18 cellular contexts compared by ENCODE assay signal in the genomic region with DNA sequence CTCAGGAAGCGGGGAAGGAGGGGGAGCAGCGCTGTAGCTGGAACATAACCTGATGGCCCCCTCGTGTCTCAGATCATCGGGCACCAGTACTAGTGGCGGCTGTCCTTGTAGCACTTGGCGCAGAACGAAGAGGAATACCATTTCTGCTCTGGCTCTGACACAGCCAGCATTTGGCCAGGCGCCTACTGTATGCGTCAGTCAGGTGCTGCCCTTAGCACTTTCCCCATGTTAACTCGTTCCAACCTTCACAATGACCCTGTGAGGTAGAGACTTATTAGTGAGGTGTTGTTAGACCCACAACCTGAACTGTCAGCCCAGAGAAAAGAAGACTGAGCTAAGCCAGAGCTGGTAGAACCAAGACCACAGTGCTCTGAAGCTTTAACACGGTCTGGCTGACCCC. TPM values are rescaled to one million over a fixed set of nuclear protein-coding genes. Genes with fewer than 3 reads are reported as not detected.
DNase-seq lines count a peak whose midpoint lies in the region; ATAC-seq and TF ChIP-seq lines count a peak whose summit lies in the region.
"Had no signal": no experiment of that assay in that cellular context is flagged by ENCODE, and none has a peak within 500 bp of the region (broad histone marks: within the 10 kb centered on the region; RNA-seq: fewer than 3 reads in every experiment).

No MANE protein-coding gene starts in this region.

- no peaks in the 10 kb centered on the region for H4K20me1 ChIP-seq in osteoblast (ENCODE audit: insufficient read depth, low read length)

- H3K4me3 ChIP-seq in body of pancreas: no peak overlapping the region
- H3K4me3 ChIP-seq in heart right ventricle: no peak overlapping the region
- no peak overlapping the region for H3K4me3 ChIP-seq in osteoblast (ENCODE audit: insufficient read depth, low read length)
- no peak overlapping the region for H3K4me3 ChIP-seq in gastrocnemius medialis
- H3K4me3 ChIP-seq: esophagus squamous epithelium, lower lobe of right lung had no signal

- H3K27ac ChIP-seq in body of pancreas: peak overlapping the region in 1 of 4 donors; percentile 2
- H3K27ac ChIP-seq in heart right ventricle: peak overlapping the region in 5 of 10 donors; percentile 16 to 98 (median 39)
- H3K27ac ChIP-seq in osteoblast (ENCODE audit: low read depth, low read length): peak overlapping the region; percentile 45
- H3K27ac ChIP-seq in gastrocnemius medialis: no peak overlapping the region
- H3K27ac ChIP-seq: lower lobe of right lung had no signal

- H3K27me3 ChIP-seq in body of pancreas (no peaks in the 10 kb centered on the region), heart right ventricle (no peaks in the 10 kb centered on the region), osteoblast (ENCODE audit: insufficient read depth, low read length) (no peaks in the 10 kb centered on the region), gastrocnemius medialis (no peaks in the 10 kb centered on the region)
- H3K27me3 ChIP-seq: esophagus squamous epithelium had no signal

- no peaks in the 10 kb centered on the region for H3K36me3 ChIP-seq in body of pancreas (replicated peaks in 1 of 2; ENCODE audit: insufficient read depth in 1 of 2, low read depth in 2 of 2)
- H3K36me3 ChIP-seq in heart right ventricle: peaks cover 0 to 17% (median 5%) of the 10 kb centered on the region in 9 donors
- peaks cover 3% of the 10 kb centered on the region for H3K36me3 ChIP-seq in osteoblast (ENCODE audit: insufficient read depth, low read length)
- peaks cover 0 to 3% of the 10 kb centered on the region in 2 donors for H3K36me3 ChIP-seq in gastrocnemius medialis

- peak; percentile 43 for ATAC-seq in body of pancreas
- peak in 7 of 8 donors; percentile 16 to 60 (median 47) for ATAC-seq in heart right ventricle
- ATAC-seq in gastrocnemius medialis: no peak

- H3K79me2 ChIP-seq in osteoblast (ENCODE audit: insufficient read depth, low read length): no peaks in the 10 kb centered on the region

- intact Hi-C loops in body of pancreas (cut with DNase I): no loop called here
- intact Hi-C loops in heart right ventricle (cut with DNase I): no loop called here
- intact Hi-C loops in gastrocnemius medialis (cut with DNase I; ENCODE audit: low total_unique reads): no loop called here

- DNase-seq in G401 (ENCODE audit: low spot score) (peak; percentile 59), body of pancreas (peak; percentile 66 to 84 (median 80)), heart right ventricle (peak; percentile 62 to 77), osteoblast (ENCODE audit: insufficient read length, low spot score, missing footprints) (no peak), HK-2 (ENCODE audit: unreplicated experiment) (no peak), GM13977 (ENCODE audit: low spot score) (no peak), gastrocnemius medialis (no peak)
- DNase-seq in stimulated activated CD4-positive, alpha-beta T cell treated with anti-CD3 and anti-CD28 coated beads, Interleukin-4, amount 100 ng/mL, for 1 hour: no peak
- DNase-seq: activated CD4-positive, alpha-beta T cell treated with anti-CD3 and anti-CD28 coated beads, Interleukin-2, amount 50 U/mL, for 4 hours; activated effector memory CD4-positive, alpha-beta T cell treated with anti-CD3 and anti-CD28 coated beads, Interleukin-2, amount 50 U/mL, for 16 hours; esophagus squamous epithelium; glutamatergic neuron; lower lobe of right lung; NCI-H1417; NCI-H2107; NCI-H510A treated with DMSO at 0.1 percent for 48 hours; retina had no signal

- 22 to 26% methylated on average over 10 to 11 of the region's 11 CpGs for WGBS in body of pancreas, 2 donors
- 33 to 41% methylated on average over 11 of the region's 11 CpGs for WGBS in heart right ventricle, 2 donors

- TF ChIP-seq CTCF in body of pancreas (IDR thresholded peaks at IDR 0.05) (no peak), heart right ventricle (IDR thresholded peaks at IDR 0.05) (no peak), osteoblast (IDR thresholded peaks at IDR 0.05; ENCODE audit: extremely low read depth, low read depth, low read length) (no peak), GM13977 (IDR thresholded peaks at IDR 0.05; ENCODE audit: extremely low read depth, insufficient read depth, missing control alignments) (no peak), gastrocnemius medialis (IDR thresholded peaks at IDR 0.05 in 4 of 5, conservative IDR thresholded peaks at IDR 0.05 in 1 of 5) (no peak)

- H3K4me2 ChIP-seq in osteoblast (ENCODE audit: insufficient read depth, low read length): peak overlapping the region; percentile 10

- H3K9me3 ChIP-seq in body of pancreas (no peaks in the 10 kb centered on the region), heart right ventricle (no peaks in the 10 kb centered on the region), osteoblast (ENCODE audit: low read depth, low read length) (no peaks in the 10 kb centered on the region), gastrocnemius medialis (no peaks in the 10 kb centered on the region)
- H3K9me3 ChIP-seq: esophagus squamous epithelium, lower lobe of right lung had no signal

- in situ Hi-C loops in G401 (cut with HindIII; ENCODE audit: low sequenced_read_pairs) (no loop called here), GM13977 (cut with MboI; ENCODE audit: low pct_unique_long_range_greater_than_20kb, low sequenced_read_pairs, unreplicated experiment) (no loop called here), gastrocnemius medialis (cut with MboI; ENCODE audit: low sequenced_read_pairs in 4 of 4) (no loop called here)

- TF ChIP-seq POLR2A in body of pancreas (IDR thresholded peaks at IDR 0.05) (no peak), gastrocnemius medialis (IDR thresholded peaks at IDR 0.05) (no peak)

- H2AFZ ChIP-seq in osteoblast (ENCODE audit: low read length): no peak overlapping the region

- H3K4me1 ChIP-seq in body of pancreas: peaks cover 37% of the 10 kb centered on the region
- peaks cover 13 to 56% (median 47%) of the 10 kb centered on the region in 9 donors for H3K4me1 ChIP-seq in heart right ventricle
- H3K4me1 ChIP-seq in osteoblast (ENCODE audit: insufficient read depth, low read length): peaks cover 62% of the 10 kb centered on the region
- H3K4me1 ChIP-seq in gastrocnemius medialis: peaks cover 4 to 19% of the 10 kb centered on the region in 2 donors

RNA-seq across cellular contexts. Expression of a gene that starts 47.7 kb away (rescaled TPM):
- total RNA-seq in G401 (2014; rRNA removed; shearing (Covaris generic)): 0.20 and 4.2 TPM in 2 replicates
- total RNA-seq in body of pancreas: 1 to 10 TPM; 2.3 to 2.6 TPM
- total RNA-seq in heart right ventricle: 1 to 10 TPM in 2 of 10 donors, under 1 TPM in 8; 0.12 to 1.5 (median 0.32) TPM
- under 1 TPM; 0.07 to 0.22 TPM for polyA plus RNA-seq in heart right ventricle
- 0.29 and 1.1 TPM in 2 replicates for total RNA-seq in osteoblast
- 10 to 100 TPM in 2 of 4 donors, 1 to 10 TPM in 2; 2.7 to 42.5 (median 11.9) TPM for total RNA-seq in gastrocnemius medialis
- polyA plus RNA-seq: CD14-positive monocyte had no signal

Comparison
In these comparisons a context has a peak if more than half of its experiments do, and no peak if none do; other contexts are left out.
1. DNase-seq: peak in G401 (single experiment), body of pancreas (4 of 4) and heart right ventricle (2 of 2); none in osteoblast (single experiment), HK-2 (single experiment), GM13977 (single experiment), gastrocnemius medialis (0 of 2) and stimulated activated CD4-positive, alpha-beta T cell treated with anti-CD3 and anti-CD28 coated beads, Interleukin-4, amount 100 ng/mL, for 1 hour (single experiment).
2. ATAC-seq: peak in body of pancreas (single experiment) and heart right ventricle (7 of 8); none in gastrocnemius medialis (0 of 2).